ENCODE assay signal across 8 cellular contexts in the genomic region with DNA sequence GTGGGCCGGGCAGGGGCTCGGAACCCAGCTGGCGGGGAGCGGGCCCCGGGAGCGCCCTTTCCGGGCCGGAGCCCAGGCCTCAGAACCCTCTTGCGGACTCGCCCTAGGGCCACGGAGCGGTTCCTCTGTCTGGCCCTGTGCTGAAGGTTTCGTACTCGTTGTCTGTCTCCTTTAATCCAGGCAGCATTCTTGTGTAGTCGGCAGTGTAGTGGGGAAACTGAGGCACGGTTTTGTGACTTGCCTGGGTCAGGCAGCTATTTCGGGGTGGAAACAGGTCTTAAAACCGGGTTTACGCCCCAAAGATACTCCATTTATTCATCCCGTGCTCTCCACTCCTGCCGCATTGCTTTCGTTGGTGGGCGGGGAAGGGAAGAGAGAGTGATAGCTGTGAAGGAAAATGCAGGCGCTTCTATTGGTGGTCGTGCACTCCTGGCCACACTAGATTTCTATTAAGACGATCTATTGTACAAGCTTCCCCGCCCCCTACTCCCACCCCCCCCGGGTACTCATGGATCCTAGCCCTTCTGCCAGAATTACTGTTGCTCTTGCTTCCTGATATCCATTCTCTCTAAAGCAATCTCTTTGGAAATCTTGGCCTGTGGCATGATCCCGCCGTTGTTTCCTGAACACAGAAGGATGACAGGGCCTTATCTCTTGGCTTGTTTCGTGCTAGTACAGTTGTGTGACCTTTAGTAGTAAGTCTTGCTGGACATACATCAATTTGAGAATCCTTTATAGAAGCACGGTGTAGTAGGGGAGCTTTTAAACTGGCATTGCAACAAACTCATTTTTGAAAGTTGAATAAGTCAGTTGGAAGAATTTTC. TPM values are rescaled to one million over a fixed set of nuclear protein-coding genes. Genes with fewer than 3 reads are reported as not detected.
DNase-seq lines count a peak whose midpoint lies in the region; ATAC-seq, FAIRE-seq and TF ChIP-seq lines count a peak whose summit lies in the region.

No MANE protein-coding gene starts in this region.

- peak overlapping the region; percentile 96 for H3K27ac ChIP-seq in CD4-positive, CD25-positive, alpha-beta regulatory T cell (ENCODE audit: insufficient read depth, low read length, poor library complexity, severe bottlenecking)
- peak overlapping the region; percentile 93 for H3K27ac ChIP-seq in neuronal stem cell (replicated peaks; ENCODE audit: low read length)

- no CpG with 5 or more reads among the region's 32 CpGs for WGBS in neuronal stem cell (ENCODE audit: extremely low coverage in 2 of 2, insufficient read length in 2 of 2, insufficient replicate concordance in 1 of 2), 2 donors

- peak overlapping the region; percentile 95 for H2AK5ac ChIP-seq in neuronal stem cell (ENCODE audit: low read depth, low read length)

- peak overlapping the region; percentile 94 to 99 (median 98) for H3K4me3 Mint-ChIP-seq in CD4-positive, CD25-positive, alpha-beta regulatory T cell
- H3K4me3 Mint-ChIP-seq in activated CD4-positive, alpha-beta memory T cell treated with anti-CD3 and anti-CD28 coated beads, Interleukin-2, amount 10 ng/mL, durations not matched to agents 7 days and 5 days, result peak overlapping the region; percentile 86

- H2AFZ ChIP-seq in neuronal stem cell (ENCODE audit: low read length), result peak overlapping the region; percentile 77

- H3K9ac ChIP-seq in neuronal stem cell (ENCODE audit: low read depth, low read length, poor library complexity), result peak overlapping the region; percentile 98

- H3K27me3 ChIP-seq in CD4-positive, CD25-positive, alpha-beta regulatory T cell (ENCODE audit: control insufficient read depth, insufficient read depth, low read length), result no peaks in the 10 kb centered on the region
- no peaks in the 10 kb centered on the region for H3K27me3 ChIP-seq in neuronal stem cell (ENCODE audit: control insufficient read depth in 3 of 3, insufficient read depth in 3 of 3, low read depth in 1 of 3, low read length in 3 of 3)

- no peak for TF ChIP-seq CTCF in fibroblast of pulmonary artery (IDR thresholded peaks at IDR 0.05; ENCODE audit: low read length, missing control alignments)

- peak overlapping the region; percentile 98 for H2BK120ac ChIP-seq in neuronal stem cell (ENCODE audit: low read depth, low read length)

- peak overlapping the region; percentile 83 for H3K4me3 ChIP-seq in CD4-positive, CD25-positive, alpha-beta regulatory T cell (ENCODE audit: low read depth, low read length)
- H3K4me3 ChIP-seq in fibroblast of pulmonary artery (replicated peaks; ENCODE audit: low read depth, low read length) (peak overlapping the region; percentile 98), neuronal stem cell (ENCODE audit: low read length in 2 of 2) (peak overlapping the region; percentile 73 to 90)

- no peak overlapping the region for H2BK12ac ChIP-seq in neuronal stem cell (ENCODE audit: low read length)

- FAIRE-seq in GM12892 (lab: Jason Lieb, UNC), result no peak

- no peak overlapping the region for H4K91ac ChIP-seq in neuronal stem cell (ENCODE audit: low read depth, low read length, poor library complexity)

- CTCF ChIA-PET in activated CD4-positive, alpha-beta memory T cell treated with anti-CD3 and anti-CD28 coated beads, Interleukin-2, amount 10 ng/mL, durations not matched to agents 7 days and 5 days (lab: Charles Lee), result interaction anchor here (0.6 to 4.8 kb wide), 8 partner anchors 9 to 277 kb away, joined by 3 to 30 read pairs (median 4); no protein-coding TSS in a partner anchor

- peak overlapping the region; percentile 67 for H3K4me2 ChIP-seq in neuronal stem cell (ENCODE audit: insufficient read depth, low read length, poor library complexity, severe bottlenecking)

- H4K8ac ChIP-seq in neuronal stem cell (ENCODE audit: low read depth, low read length), result no peak overlapping the region

- H3K79me1 ChIP-seq in neuronal stem cell (ENCODE audit: low read depth, low read length), result peaks cover 8% of the 10 kb centered on the region

- H2BK5ac ChIP-seq in neuronal stem cell (ENCODE audit: low read length), result peak overlapping the region; percentile 93

- peak in 1 of 3 donors; percentile 10 for DNase-seq in CD4-positive, CD25-positive, alpha-beta regulatory T cell
- DNase-seq in NCI-H146 (lab: John Stamatoyannopoulos, UW), result peak; percentile 39
- DNase-seq in activated CD4-positive, alpha-beta memory T cell treated with anti-CD3 and anti-CD28 coated beads, Interleukin-2, amount 10 ng/mL, durations not matched to agents 7 days and 5 days, result peak; percentile 31
- DNase-seq in fibroblast of pulmonary artery (ENCODE audit: low read depth), result peak; percentile 32
- peak; percentile 48 for DNase-seq in neuronal stem cell (ENCODE audit: low spot score)
- DNase-seq in NCI-H187 (lab: John Stamatoyannopoulos, UW), result no peak
- no peak for DNase-seq in GM12892 (ENCODE audit: insufficient read length)

- no peak for TF ChIP-seq POLR2A in GM12892 (IDR thresholded peaks at IDR 0.05; ENCODE audit: low read depth, low read length)

- H3K36me3 ChIP-seq in CD4-positive, CD25-positive, alpha-beta regulatory T cell (ENCODE audit: control insufficient read depth, insufficient read depth, low read length), result no peaks in the 10 kb centered on the region
- peaks cover 3 to 33% of the 10 kb centered on the region in 2 donors for H3K36me3 ChIP-seq in neuronal stem cell (replicated peaks in 1 of 2; ENCODE audit: control insufficient read depth in 2 of 2, insufficient read depth in 2 of 2, low read length in 2 of 2)

- H3K4me1 Mint-ChIP-seq in CD4-positive, CD25-positive, alpha-beta regulatory T cell, result peaks cover 19 to 56% (median 44%) of the 10 kb centered on the region in 4 donors
- peaks cover 41% of the 10 kb centered on the region for H3K4me1 Mint-ChIP-seq in activated CD4-positive, alpha-beta memory T cell treated with anti-CD3 and anti-CD28 coated beads, Interleukin-2, amount 10 ng/mL, durations not matched to agents 7 days and 5 days

- peaks cover 53% of the 10 kb centered on the region for H3K4me1 ChIP-seq in CD4-positive, CD25-positive, alpha-beta regulatory T cell (ENCODE audit: control insufficient read depth, insufficient read depth, low read length, poor library complexity, severe bottlenecking)
- H3K4me1 ChIP-seq in neuronal stem cell (ENCODE audit: control insufficient read depth in 2 of 2, insufficient read depth in 1 of 2, low read depth in 1 of 2, low read length in 2 of 2), result peaks cover 4 to 12% of the 10 kb centered on the region in 2 donors

- H3K27ac Mint-ChIP-seq in CD4-positive, CD25-positive, alpha-beta regulatory T cell, result peak overlapping the region; percentile 98
- peak overlapping the region; percentile 96 for H3K27ac Mint-ChIP-seq in activated CD4-positive, alpha-beta memory T cell treated with anti-CD3 and anti-CD28 coated beads, Interleukin-2, amount 10 ng/mL, durations not matched to agents 7 days and 5 days

- no peak for ATAC-seq in CD4-positive, CD25-positive, alpha-beta regulatory T cell (ENCODE audit: low read depth in 2 of 2)
- ATAC-seq in GM19397 (IDR thresholded peaks at IDR 0.05; ENCODE audit: unreplicated experiment), result peak; percentile 15

- no peak overlapping the region for H2BK15ac ChIP-seq in neuronal stem cell (ENCODE audit: low read length)

- H3K27me3 Mint-ChIP-seq in CD4-positive, CD25-positive, alpha-beta regulatory T cell, result peaks cover 6% of the 10 kb centered on the region
- H3K27me3 Mint-ChIP-seq in activated CD4-positive, alpha-beta memory T cell treated with anti-CD3 and anti-CD28 coated beads, Interleukin-2, amount 10 ng/mL, durations not matched to agents 7 days and 5 days, result no peaks in the 10 kb centered on the region

- peak overlapping the region; percentile 95 for H3K14ac ChIP-seq in neuronal stem cell (ENCODE audit: low read length)

- no peaks in the 10 kb centered on the region for H3K9me3 ChIP-seq in CD4-positive, CD25-positive, alpha-beta regulatory T cell (ENCODE audit: control insufficient read depth in 2 of 2, low read length in 2 of 2)
- no peaks in the 10 kb centered on the region for H3K9me3 ChIP-seq in neuronal stem cell (replicated peaks in 1 of 2; ENCODE audit: control insufficient read depth in 2 of 2, insufficient read depth in 1 of 2, low read depth in 1 of 2, low read length in 2 of 2)

- peak overlapping the region; percentile 99 for H3K18ac ChIP-seq in neuronal stem cell (ENCODE audit: low read length)

- no peak overlapping the region for H3K4ac ChIP-seq in neuronal stem cell (ENCODE audit: low read length)

- POLR2A ChIA-PET in activated CD4-positive, alpha-beta memory T cell treated with anti-CD3 and anti-CD28 coated beads, Interleukin-2, amount 10 ng/mL, durations not matched to agents 7 days and 5 days (lab: Charles Lee), result interaction anchor here (0.8 to 4.8 kb wide), 30 partner anchors 8 to 298 kb away, joined by 3 to 34 read pairs (median 4); a partner anchor contains a TSS

- H3K36me3 Mint-ChIP-seq in CD4-positive, CD25-positive, alpha-beta regulatory T cell, result peaks cover 6% of the 10 kb centered on the region
- H3K36me3 Mint-ChIP-seq in activated CD4-positive, alpha-beta memory T cell treated with anti-CD3 and anti-CD28 coated beads, Interleukin-2, amount 10 ng/mL, durations not matched to agents 7 days and 5 days (ENCODE audit: low read depth), result peaks cover 36% of the 10 kb centered on the region

- H3K23ac ChIP-seq in neuronal stem cell (ENCODE audit: low read depth, low read length, poor library complexity), result peak overlapping the region; percentile 100

- no peaks in the 10 kb centered on the region for H3K9me3 Mint-ChIP-seq in CD4-positive, CD25-positive, alpha-beta regulatory T cell
- no peaks in the 10 kb centered on the region for H3K9me3 Mint-ChIP-seq in activated CD4-positive, alpha-beta memory T cell treated with anti-CD3 and anti-CD28 coated beads, Interleukin-2, amount 10 ng/mL, durations not matched to agents 7 days and 5 days

RNA-seq across cellular contexts. Expression of a gene that starts 0.8 kb away (rescaled TPM):
- total RNA-seq in CD4-positive, CD25-positive, alpha-beta regulatory T cell, result 41.0 TPM
- polyA plus RNA-seq in CD4-positive, CD25-positive, alpha-beta regulatory T cell, result 10 to 100 TPM; 67.7 to 89.4 (median 68.6) TPM
- total RNA-seq in activated CD4-positive, alpha-beta memory T cell treated with anti-CD3 and anti-CD28 coated beads, Interleukin-2, amount 10 ng/mL, durations not matched to agents 7 days and 5 days, result 100 to 1,000 TPM; 138 to 139 TPM
- 73.3 TPM for polyA plus RNA-seq in neuronal stem cell (2013, experiment 1 of 2)
- polyA plus RNA-seq in neuronal stem cell (2013, experiment 2 of 2), result 73.2 TPM
- polyA plus RNA-seq in GM12892 (2012; ENCODE audit: missing spikeins), result 36.9 TPM

RNA-seq across cellular contexts. Expression of a gene that starts 27.9 kb away (rescaled TPM):
- total RNA-seq in CD4-positive, CD25-positive, alpha-beta regulatory T cell, result not detected
- not detected for polyA plus RNA-seq in CD4-positive, CD25-positive, alpha-beta regulatory T cell
- total RNA-seq in activated CD4-positive, alpha-beta memory T cell treated with anti-CD3 and anti-CD28 coated beads, Interleukin-2, amount 10 ng/mL, durations not matched to agents 7 days and 5 days, result not detected
- 0.03 TPM for polyA plus RNA-seq in neuronal stem cell (2013, experiment 1 of 2)
- polyA plus RNA-seq in neuronal stem cell (2013, experiment 2 of 2), result not detected
- polyA plus RNA-seq in GM12892 (2012; ENCODE audit: missing spikeins), result not detected

RNA-seq across cellular contexts. Expression of a gene that starts 49.7 kb away (rescaled TPM):
- 9.3 TPM for total RNA-seq in CD4-positive, CD25-positive, alpha-beta regulatory T cell
- polyA plus RNA-seq in CD4-positive, CD25-positive, alpha-beta regulatory T cell, result 10 to 100 TPM; 19.3 to 27.3 (median 23.0) TPM
- total RNA-seq in activated CD4-positive, alpha-beta memory T cell treated with anti-CD3 and anti-CD28 coated beads, Interleukin-2, amount 10 ng/mL, durations not matched to agents 7 days and 5 days, result 10 to 100 TPM; 26.7 to 27.9 TPM
- 13.2 TPM for polyA plus RNA-seq in neuronal stem cell (2013, experiment 1 of 2)
- 13.7 TPM for polyA plus RNA-seq in neuronal stem cell (2013, experiment 2 of 2)
- 20.9 TPM for polyA plus RNA-seq in GM12892 (2012; ENCODE audit: missing spikeins)

Comparison
In these comparisons a context has a peak if more than half of its experiments do, and no peak if none do; other contexts are left out.
1. DNase-seq: peak in NCI-H146 (single experiment), activated CD4-positive, alpha-beta memory T cell treated with anti-CD3 and anti-CD28 coated beads, Interleukin-2, amount 10 ng/mL, durations not matched to agents 7 days and 5 days (single experiment), fibroblast of pulmonary artery (single experiment) and neuronal stem cell (single experiment); none in NCI-H187 (0 of 2) and GM12892 (single experiment).
2. Peak in every context shown above with its lines, with median percentiles within 50 percentile points of each other: H3K4me3 ChIP-seq.